In genomic region chr9:99073985-99074901, GRCh38 we compare ENCODE assay signal across 18 cellular contexts. TPM values are rescaled to one million over a fixed set of nuclear protein-coding genes. Genes with fewer than 3 reads are reported as not detected.
DNase-seq lines count a peak whose midpoint lies in the region; ATAC-seq and TF ChIP-seq lines count a peak whose summit lies in the region.
"Had no signal": no experiment of that assay in that cellular context is flagged by ENCODE, and none has a peak within 500 bp of the region (broad histone marks: within the 10 kb centered on the region; RNA-seq: fewer than 3 reads in every experiment).

No MANE protein-coding gene starts in this region.

- 84 to 95% (median 87%) methylated on average over 8 of the region's 8 CpGs for WGBS in ovary, 3 donors

- H3K4me1 ChIP-seq in ovary (ENCODE audit: insufficient read depth), result peaks cover 1% of the 10 kb centered on the region
- H3K4me1 ChIP-seq: A549 had no signal

- TF ChIP-seq CTCF in ovary (IDR thresholded peaks at IDR 0.05) (no peak), omental fat pad (IDR thresholded peaks at IDR 0.05) (no peak)

- peak overlapping the region; percentile 32 for H3K27ac Mint-ChIP-seq in activated CD8-positive, alpha-beta memory T cell treated with anti-CD3 and anti-CD28 coated beads, Interleukin-2, amount 10 ng/mL, durations not matched to agents 7 days and 5 days
- H3K27ac Mint-ChIP-seq in T-helper 17 cell, result peak overlapping the region; percentile 92

- no peak overlapping the region for H3K4me3 ChIP-seq in ovary
- H3K4me3 ChIP-seq: A549; BLaER1 treated with 17β-estradiol and CSF1 and Interleukin-3, amounts not matched to agents 10 nM and 100 nM had no signal

- no peaks in the 10 kb centered on the region for H3K27me3 Mint-ChIP-seq in activated CD8-positive, alpha-beta memory T cell treated with anti-CD3 and anti-CD28 coated beads, Interleukin-2, amount 10 ng/mL, durations not matched to agents 7 days and 5 days
- H3K27me3 Mint-ChIP-seq in T-helper 17 cell, result no peaks in the 10 kb centered on the region

- no peak for ATAC-seq in activated CD8-positive, alpha-beta memory T cell treated with anti-CD3 and anti-CD28 coated beads, Interleukin-2, amount 10 ng/mL, durations not matched to agents 7 days and 5 days
- ATAC-seq in T-helper 17 cell (no peak), omental fat pad (ENCODE audit: low FRiP score) (no peak), GM19023 (IDR thresholded peaks at IDR 0.05; ENCODE audit: unreplicated experiment) (no peak)
- ATAC-seq: A549 had no signal

- no peaks in the 10 kb centered on the region for H3K9me3 ChIP-seq in T-helper 17 cell (ENCODE audit: control insufficient read depth, low read length, poor library complexity, severe bottlenecking)
- H3K9me3 ChIP-seq in ovary, result no peaks in the 10 kb centered on the region
- H3K9me3 ChIP-seq: A549; BLaER1 treated with 17β-estradiol and CSF1 and Interleukin-3, amounts not matched to agents 10 nM and 100 nM had no signal

- no peak overlapping the region for H3K27ac ChIP-seq in ovary
- H3K27ac ChIP-seq: A549; BLaER1 treated with 17β-estradiol and CSF1 and Interleukin-3, amounts not matched to agents 10 nM and 100 nM had no signal

- no peaks in the 10 kb centered on the region for H3K36me3 ChIP-seq in ovary
- H3K36me3 ChIP-seq: BLaER1 treated with 17β-estradiol and CSF1 and Interleukin-3, amounts not matched to agents 10 nM and 100 nM had no signal

- TF ChIP-seq POLR2A in ovary (IDR thresholded peaks at IDR 0.05), result no peak

- no peak for TF ChIP-seq EP300 in ovary (IDR thresholded peaks at IDR 0.05)

- no peak overlapping the region for H3K4me3 Mint-ChIP-seq in activated CD8-positive, alpha-beta memory T cell treated with anti-CD3 and anti-CD28 coated beads, Interleukin-2, amount 10 ng/mL, durations not matched to agents 7 days and 5 days
- H3K4me3 Mint-ChIP-seq in T-helper 17 cell, result no peak overlapping the region

- DNase-seq in activated CD8-positive, alpha-beta memory T cell treated with anti-CD3 and anti-CD28 coated beads, Interleukin-2, amount 10 ng/mL, durations not matched to agents 7 days and 5 days, result peak; percentile 36
- DNase-seq in activated CD8-positive, alpha-beta memory T cell treated with anti-CD3 and anti-CD28 coated beads for 24 hours, result no peak
- DNase-seq in T-helper 17 cell, result no peak
- DNase-seq in islet precursor cell, result peak; percentile 25
- DNase-seq in ovary, result no peak
- DNase-seq in omental fat pad (ENCODE audit: low spot score), result no peak
- no peak for DNase-seq in NCI-H2029 treated with DMSO at 0.1 percent for 48 hours (lab: John Stamatoyannopoulos, UW)
- DNase-seq: COR-L47, DMS153, EL, MV-4-11, NCI-H1417 treated with DMSO at 0.1 percent for 48 hours, NCI-H1930, NCI-H748 treated with DMSO at 0.1 percent for 48 hours, RPMI8226 had no signal

- CTCF ChIA-PET in activated CD8-positive, alpha-beta memory T cell treated with anti-CD3 and anti-CD28 coated beads, Interleukin-2, amount 10 ng/mL, durations not matched to agents 7 days and 5 days (lab: Charles Lee), result interaction anchor here (0.8 to 1.8 kb wide), 5 partner anchors 8 to 30 kb away, joined by 3 to 8 read pairs (median 3); partner anchors contain the start of gene TGFBR1

- H3K36me3 Mint-ChIP-seq in activated CD8-positive, alpha-beta memory T cell treated with anti-CD3 and anti-CD28 coated beads, Interleukin-2, amount 10 ng/mL, durations not matched to agents 7 days and 5 days, result peaks cover 7% of the 10 kb centered on the region
- H3K36me3 Mint-ChIP-seq in T-helper 17 cell (ENCODE audit: low read depth), result no peaks in the 10 kb centered on the region

- peaks cover 59% of the 10 kb centered on the region for H3K4me1 Mint-ChIP-seq in activated CD8-positive, alpha-beta memory T cell treated with anti-CD3 and anti-CD28 coated beads, Interleukin-2, amount 10 ng/mL, durations not matched to agents 7 days and 5 days
- peaks cover 41% of the 10 kb centered on the region for H3K4me1 Mint-ChIP-seq in T-helper 17 cell

- intact Hi-C loops in ovary (cut with DNase I), result no loop called here

- no peaks in the 10 kb centered on the region for H3K9me3 Mint-ChIP-seq in activated CD8-positive, alpha-beta memory T cell treated with anti-CD3 and anti-CD28 coated beads, Interleukin-2, amount 10 ng/mL, durations not matched to agents 7 days and 5 days (ENCODE audit: low read depth)

- H3K27me3 ChIP-seq in ovary, result no peaks in the 10 kb centered on the region
- H3K27me3 ChIP-seq: BLaER1 treated with 17β-estradiol and CSF1 and Interleukin-3, amounts not matched to agents 10 nM and 100 nM had no signal

RNA-seq across cellular contexts. Expression of gene TGFBR1, which starts 30.7 kb away (rescaled TPM):
- total RNA-seq in activated CD8-positive, alpha-beta memory T cell treated with anti-CD3 and anti-CD28 coated beads, Interleukin-2, amount 10 ng/mL, durations not matched to agents 7 days and 5 days, result 10 to 100 TPM; 72.5 to 78.0 TPM
- total RNA-seq in T-helper 17 cell (10 to 100 TPM; 23.5 to 29.1 TPM), ovary (10 to 100 TPM; 18.6 to 55.9 (median 41.1) TPM), omental fat pad (10 to 100 TPM; 20.9 to 35.2 (median 30.9) TPM)
- polyA plus RNA-seq in ovary, result 10 to 100 TPM; 12.5 to 17.6 TPM

Comparison
In these comparisons a context has a peak if more than half of its experiments do, and no peak if none do; other contexts are left out.
1. DNase-seq: peak in activated CD8-positive, alpha-beta memory T cell treated with anti-CD3 and anti-CD28 coated beads, Interleukin-2, amount 10 ng/mL, durations not matched to agents 7 days and 5 days (single experiment) and islet precursor cell (single experiment); none in activated CD8-positive, alpha-beta memory T cell treated with anti-CD3 and anti-CD28 coated beads for 24 hours (single experiment), T-helper 17 cell (0 of 3), ovary (0 of 5), omental fat pad (single experiment) and NCI-H2029 treated with DMSO at 0.1 percent for 48 hours (single experiment).